9 cellular contexts compared by ENCODE assay signal in the genomic region with DNA sequence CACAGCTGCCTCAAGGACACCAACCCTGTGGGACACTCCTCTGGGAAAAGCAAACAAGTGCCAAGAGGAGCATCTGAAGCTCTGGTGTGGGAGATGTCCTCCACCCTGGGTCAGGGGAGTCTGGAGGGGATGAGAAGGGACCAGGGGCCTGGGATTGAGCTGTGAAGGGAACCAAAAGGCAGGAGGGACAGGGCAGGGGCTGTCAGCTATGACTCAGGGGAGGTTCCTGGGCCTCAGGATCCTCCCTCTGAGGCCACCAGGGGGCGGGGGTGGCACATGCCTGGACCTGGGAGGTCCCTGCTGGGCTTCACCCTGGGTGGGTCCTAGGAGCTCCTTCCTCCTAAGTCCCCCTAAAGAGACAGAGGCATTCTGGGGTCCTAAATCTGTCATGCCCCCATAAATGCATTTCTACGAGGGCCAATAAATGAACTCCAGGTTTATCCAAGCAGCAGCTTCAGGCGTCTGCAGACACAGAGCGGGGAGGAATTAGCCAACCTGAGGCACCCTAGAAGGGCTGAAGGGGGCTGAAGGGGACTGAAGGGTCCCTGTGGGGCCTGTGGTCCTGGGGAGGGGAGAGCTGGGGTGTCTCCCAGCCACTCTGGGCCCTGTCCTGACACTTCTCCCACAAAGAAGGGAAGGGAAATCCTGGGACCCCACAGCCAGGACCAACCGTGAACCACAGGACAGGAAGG. TPM values are rescaled to one million over a fixed set of nuclear protein-coding genes. Genes with fewer than 3 reads are reported as not detected.
DNase-seq lines count a peak whose midpoint lies in the region; ATAC-seq, FAIRE-seq and TF ChIP-seq lines count a peak whose summit lies in the region.
"Had no signal": no experiment of that assay in that cellular context is flagged by ENCODE, and none has a peak within 500 bp of the region (broad histone marks: within the 10 kb centered on the region; RNA-seq: fewer than 3 reads in every experiment).

No MANE protein-coding gene starts in this region.

- ATAC-seq in HG03354 (IDR thresholded peaks at IDR 0.05; ENCODE audit: poor library complexity, severe bottlenecking, unreplicated experiment) (no peak), HG02970 (IDR thresholded peaks at IDR 0.05; ENCODE audit: low FRiP score, unreplicated experiment) (no peak)

- H3K4me3 ChIP-seq in prostate gland, result no peak overlapping the region

- no peak overlapping the region for H3K27ac ChIP-seq in prostate gland

- FAIRE-seq in H54 (lab: Jason Lieb, UNC), result no peak
- FAIRE-seq: TTC549 had no signal

- no peak for TF ChIP-seq POLR2A in prostate gland (IDR thresholded peaks at IDR 0.05)
- no peak for TF ChIP-seq POLR2A in H54 (IDR thresholded peaks at IDR 0.05; ENCODE audit: low read depth, low read length)

- 65% methylated on average over 5 of the region's 5 CpGs for WGBS in prostate gland

- peak; percentile 30 for DNase-seq in NCI-H146 (lab: John Stamatoyannopoulos, UW)
- no peak for DNase-seq in NCI-H146 treated with DMSO at 0.1 percent for 48 hours (lab: John Stamatoyannopoulos, UW; ENCODE audit: unreplicated experiment)
- peak; percentile 39 for DNase-seq in OCI-M1 (lab: John Stamatoyannopoulos, UW)
- peak; percentile 24 for DNase-seq in dermis blood vessel endothelial cell
- DNase-seq in prostate gland (ENCODE audit: low spot score), result no peak
- DNase-seq in H54 (ENCODE audit: insufficient read length, low spot score), result no peak

- TF ChIP-seq CTCF in prostate gland (IDR thresholded peaks at IDR 0.05), result peak in 3 of 4 experiments; percentile 12 to 35 (median 15)

- H3K27me3 ChIP-seq in prostate gland (replicated peaks; ENCODE audit: insufficient read depth), result no peaks in the 10 kb centered on the region

- no peaks in the 10 kb centered on the region for H3K4me1 ChIP-seq in prostate gland (replicated peaks)

- intact Hi-C loops in prostate gland (cut with DNase I), result no loop called here

- no peaks in the 10 kb centered on the region for H3K9me3 ChIP-seq in prostate gland

- no peaks in the 10 kb centered on the region for H3K36me3 ChIP-seq in prostate gland

RNA-seq across cellular contexts. Expression of gene IGLL5, which starts 31.9 kb away (rescaled TPM):
- total RNA-seq in dermis blood vessel endothelial cell (not detected in 2 replicates), prostate gland (not detected)

Comparison
In these comparisons a context has a peak if more than half of its experiments do, and no peak if none do; other contexts are left out.
1. DNase-seq: peak in NCI-H146 (single experiment), OCI-M1 (single experiment) and dermis blood vessel endothelial cell (single experiment); none in NCI-H146 treated with DMSO at 0.1 percent for 48 hours (single experiment), prostate gland (single experiment) and H54 (single experiment).